8 cellular contexts compared by ENCODE assay signal in the genomic region with DNA sequence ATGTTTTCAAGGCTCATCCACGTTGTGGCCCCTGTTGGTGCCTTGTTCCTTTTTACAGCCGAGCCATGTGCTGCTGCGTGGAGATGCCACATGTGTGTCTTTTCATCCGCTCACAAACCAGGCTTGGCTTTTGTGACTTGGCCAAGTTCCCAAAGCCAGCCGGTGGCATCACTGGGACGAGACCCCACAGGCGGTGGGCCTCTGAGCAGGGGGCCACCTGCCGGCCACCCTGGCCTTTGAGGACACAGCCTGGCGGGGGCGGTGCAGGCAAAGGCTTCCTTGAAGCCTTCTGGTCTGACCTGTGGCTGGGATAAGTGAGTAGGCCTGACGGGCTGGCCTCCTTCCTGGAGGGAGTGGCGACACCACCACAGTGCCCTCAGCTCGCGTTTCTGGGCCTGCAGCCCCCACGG. TPM values are rescaled to one million over a fixed set of nuclear protein-coding genes. Genes with fewer than 3 reads are reported as not detected.
DNase-seq lines count a peak whose midpoint lies in the region; ATAC-seq and TF ChIP-seq lines count a peak whose summit lies in the region.

No MANE protein-coding gene starts in this region.

- peak in 2 of 5 donors; percentile 55 to 65 for DNase-seq in CD8-positive, alpha-beta memory T cell
- DNase-seq in memory B cell (ENCODE audit: low spot score in 2 of 2) (no peak), vagina (ENCODE audit: extremely low spot score in 2 of 2) (no peak)

- TF ChIP-seq CTCF in brain (conservative IDR thresholded peaks at IDR 0.05) (no peak), vagina (IDR thresholded peaks at IDR 0.05) (no peak)

- H3K4me3 Mint-ChIP-seq in CD8-positive, alpha-beta memory T cell: peak overlapping the region; percentile 75 to 89 (median 81)
- H3K4me3 Mint-ChIP-seq in brain (no peak overlapping the region), memory B cell (peak overlapping the region; percentile 79)

- peaks cover 48% of the 10 kb centered on the region for H3K36me3 ChIP-seq in CD8-positive, alpha-beta memory T cell (ENCODE audit: insufficient read depth, low read length)
- peaks cover 0 to 33% of the 10 kb centered on the region in 2 donors for H3K36me3 ChIP-seq in vagina

- TF ChIP-seq POLR2A in vagina (IDR thresholded peaks at IDR 0.05): no peak

- H3K4me3 ChIP-seq in CD8-positive, alpha-beta memory T cell (ENCODE audit: low read length): peak overlapping the region; percentile 62
- H3K4me3 ChIP-seq in vagina: peak overlapping the region; percentile 34 to 39

- ATAC-seq in GM21737 (IDR thresholded peaks at IDR 0.05; ENCODE audit: unreplicated experiment): peak; percentile 5
- ATAC-seq in memory B cell (ENCODE audit: low read depth): no peak
- ATAC-seq in GM21528 (IDR thresholded peaks at IDR 0.05; ENCODE audit: low FRiP score, unreplicated experiment): no peak
- no peak for ATAC-seq in GM19467 (IDR thresholded peaks at IDR 0.05; ENCODE audit: unreplicated experiment)

- H3K27ac ChIP-seq in CD8-positive, alpha-beta memory T cell (ENCODE audit: low read depth, low read length): peak overlapping the region; percentile 89
- peak overlapping the region; percentile 92 for H3K27ac ChIP-seq in vagina

- H3K36me3 Mint-ChIP-seq in CD8-positive, alpha-beta memory T cell: peaks cover 0 to 73% (median 4%) of the 10 kb centered on the region in 3 donors
- peaks cover 9% of the 10 kb centered on the region for H3K36me3 Mint-ChIP-seq in brain
- peaks cover 18% of the 10 kb centered on the region for H3K36me3 Mint-ChIP-seq in memory B cell

- peaks cover 66 to 83% (median 73%) of the 10 kb centered on the region in 3 donors for H3K4me1 Mint-ChIP-seq in CD8-positive, alpha-beta memory T cell
- H3K4me1 Mint-ChIP-seq in brain (peaks cover 20% of the 10 kb centered on the region), memory B cell (peaks cover 47% of the 10 kb centered on the region)

- H3K27me3 Mint-ChIP-seq in CD8-positive, alpha-beta memory T cell: no peaks in the 10 kb centered on the region
- no peaks in the 10 kb centered on the region for H3K27me3 Mint-ChIP-seq in brain
- no peaks in the 10 kb centered on the region for H3K27me3 Mint-ChIP-seq in memory B cell

- CTCF ChIA-PET in CD8-positive, alpha-beta memory T cell (lab: Charles Lee): interaction anchor here (0.9 to 3.5 kb wide), 11 partner anchors 9 to 137 kb away, joined by 3 to 33 read pairs (median 7); partner anchors contain the start of genes ANKRD13D, GRK2 and POLD4

- H3K9me3 Mint-ChIP-seq in CD8-positive, alpha-beta memory T cell: peaks cover 0 to 2% (median 0%) of the 10 kb centered on the region in 5 donors
- H3K9me3 Mint-ChIP-seq in brain (no peaks in the 10 kb centered on the region), memory B cell (no peaks in the 10 kb centered on the region)

- H3K4me1 ChIP-seq in CD8-positive, alpha-beta memory T cell (ENCODE audit: insufficient read depth, low read length): peaks cover 91% of the 10 kb centered on the region
- H3K4me1 ChIP-seq in vagina: peaks cover 82% of the 10 kb centered on the region

- H3K27me3 ChIP-seq in CD8-positive, alpha-beta memory T cell (ENCODE audit: insufficient read depth, low read length, poor library complexity, severe bottlenecking): no peaks in the 10 kb centered on the region
- H3K27me3 ChIP-seq in vagina: no peaks in the 10 kb centered on the region

- intact Hi-C loops in vagina (cut with DNase I): no loop called here

- POLR2A ChIA-PET in CD8-positive, alpha-beta memory T cell (lab: Charles Lee): interaction anchor here (1.0 to 12.9 kb wide), 7 partner anchors 9 to 41 kb away, joined by 3 to 283 read pairs (median 6); partner anchors contain the start of genes ANKRD13D, GRK2 and SSH3

- H3K27ac Mint-ChIP-seq in CD8-positive, alpha-beta memory T cell: peak overlapping the region; percentile 86 to 99 (median 98)
- H3K27ac Mint-ChIP-seq in brain (peak overlapping the region; percentile 73 to 96 (median 94)), memory B cell (peak overlapping the region; percentile 73)

- H3K9me3 ChIP-seq in CD8-positive, alpha-beta memory T cell (ENCODE audit: low read length): no peaks in the 10 kb centered on the region
- no peaks in the 10 kb centered on the region for H3K9me3 ChIP-seq in vagina

TF ChIP-seq in PFSK-1, 5 proteins besides CTCF, POLR2A, EP300 and RAD21:
- TF ChIP-seq FOXP2 (optimal IDR thresholded peaks at IDR 0.05; ENCODE audit: borderline replicate concordance, extremely low read depth, extremely low read length, insufficient read depth) (peak; percentile 39), SIN3A (IDR thresholded peaks at IDR 0.05; ENCODE audit: borderline replicate concordance, insufficient read depth, low read length) (no peak)

RNA-seq across cellular contexts. Expression of gene GRK2, which starts 10.6 kb away (rescaled TPM):
- total RNA-seq in CD8-positive, alpha-beta memory T cell: 100 to 1,000 TPM; 237 to 246 TPM
- polyA plus RNA-seq in CD8-positive, alpha-beta memory T cell: 69.9 TPM
- polyA plus RNA-seq in PFSK-1 (2012; ENCODE audit: insufficient read length, low read depth): 195 TPM
- polyA plus RNA-seq in brain (ENCODE audit: insufficient read depth, low read depth, low replicate concordance): 92.8 TPM
- total RNA-seq in vagina: 100 TPM

RNA-seq across cellular contexts. Expression of gene ANKRD13D, which starts 12.3 kb away (rescaled TPM):
- total RNA-seq in CD8-positive, alpha-beta memory T cell: 10 to 100 TPM; 84.9 to 90.1 TPM
- 23.9 TPM for polyA plus RNA-seq in CD8-positive, alpha-beta memory T cell
- 84.1 TPM for polyA plus RNA-seq in PFSK-1 (2012; ENCODE audit: insufficient read length, low read depth)
- polyA plus RNA-seq in brain (ENCODE audit: insufficient read depth, low read depth, low replicate concordance): 35.3 TPM
- 62.9 TPM for total RNA-seq in vagina

RNA-seq across cellular contexts. Expression of gene SSH3, which starts 26.5 kb away (rescaled TPM):
- 10 to 100 TPM in 1 of 2 experiments, 1 to 10 TPM in 1; 8.4 to 10.6 TPM for total RNA-seq in CD8-positive, alpha-beta memory T cell
- polyA plus RNA-seq in CD8-positive, alpha-beta memory T cell: 3.5 TPM
- 2.1 TPM for polyA plus RNA-seq in PFSK-1 (2012; ENCODE audit: insufficient read length, low read depth)
- 10.2 TPM for polyA plus RNA-seq in brain (ENCODE audit: insufficient read depth, low read depth, low replicate concordance)
- 98.0 TPM for total RNA-seq in vagina

Comparison
In these comparisons a context has a peak if more than half of its experiments do, and no peak if none do; other contexts are left out.
1. H3K4me3 Mint-ChIP-seq: peak in CD8-positive, alpha-beta memory T cell (7 of 7) and memory B cell (single experiment); none in brain (0 of 5).
2. Peak in every context shown above with its lines, with median percentiles within 50 percentile points of each other: H3K27ac Mint-ChIP-seq.